ENCODE assay signal across 11 cellular contexts in the genomic region with DNA sequence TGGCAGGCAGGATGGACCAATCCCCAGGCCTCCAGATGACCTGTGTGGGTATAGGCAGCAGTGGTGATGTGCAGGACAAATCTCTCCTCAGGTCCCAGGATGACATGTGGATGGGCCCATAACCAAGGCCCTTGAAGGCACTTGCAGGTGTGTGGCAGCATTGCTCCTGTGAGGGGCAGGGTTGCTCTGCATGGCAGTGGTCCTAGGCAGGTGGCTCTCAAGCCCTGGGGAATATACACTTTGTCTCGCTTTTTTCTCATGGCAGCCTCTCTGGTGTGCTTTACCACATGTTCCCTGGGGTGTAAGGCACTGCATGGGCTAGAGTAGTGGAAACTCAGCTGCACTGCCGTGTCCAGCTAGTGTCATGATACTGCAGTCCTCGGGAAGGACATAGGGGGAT.
"Had no signal": no experiment of that assay in that cellular context is flagged by ENCODE, and none has a peak within 500 bp of the region (broad histone marks: within the 10 kb centered on the region; RNA-seq: fewer than 3 reads in every experiment).

No MANE protein-coding gene starts in this region.

- H3K36me3 Mint-ChIP-seq: mesothelial cell of epicardium; neural progenitor cell; stimulated activated effector memory CD8-positive, alpha-beta T cell treated with anti-CD3 and anti-CD28 coated beads, Interleukin-12 subunit alpha, Interleukin-12 subunit beta, amount 100 ng/mL, for 72 hours had no signal

- H3K9me3 Mint-ChIP-seq: neural progenitor cell had no signal

- DNase-seq: activated naive CD4-positive, alpha-beta T cell treated with anti-CD3 and anti-CD28 coated beads, Interleukin-2, amount 50 U/mL, for 16 hours; adrenal gland; kidney glomerular epithelial cell; thyroid gland had no signal

- H3K27ac ChIP-seq: adrenal gland, neural progenitor cell, parathyroid adenoma, skin epidermis, thyroid gland, vagina had no signal

- H3K27me3 ChIP-seq: adrenal gland, neural progenitor cell, thyroid gland, vagina had no signal

- H3K4me3 ChIP-seq: adrenal gland, neural progenitor cell, skin epidermis, thyroid gland, vagina had no signal

- H3K27ac Mint-ChIP-seq: mesothelial cell of epicardium; neural progenitor cell; stimulated activated effector memory CD8-positive, alpha-beta T cell treated with anti-CD3 and anti-CD28 coated beads, Interleukin-12 subunit alpha, Interleukin-12 subunit beta, amount 100 ng/mL, for 72 hours had no signal

- H3K4me1 ChIP-seq: adrenal gland, neural progenitor cell, parathyroid adenoma, thyroid gland, vagina had no signal

- H3K4me3 Mint-ChIP-seq: mesothelial cell of epicardium; neural progenitor cell; stimulated activated effector memory CD8-positive, alpha-beta T cell treated with anti-CD3 and anti-CD28 coated beads, Interleukin-12 subunit alpha, Interleukin-12 subunit beta, amount 100 ng/mL, for 72 hours had no signal

- H3K4me1 Mint-ChIP-seq: mesothelial cell of epicardium; stimulated activated effector memory CD8-positive, alpha-beta T cell treated with anti-CD3 and anti-CD28 coated beads, Interleukin-12 subunit alpha, Interleukin-12 subunit beta, amount 100 ng/mL, for 72 hours had no signal

- ATAC-seq: activated CD4-positive, CD25-positive, alpha-beta regulatory T cell treated with anti-CD3 and anti-CD28 coated beads, Interleukin-2, amount 50 U/mL, for 24 hours; stimulated activated effector memory CD8-positive, alpha-beta T cell treated with anti-CD3 and anti-CD28 coated beads, Interleukin-12 subunit alpha, Interleukin-12 subunit beta, amount 100 ng/mL, for 72 hours had no signal

- H3K36me3 ChIP-seq: adrenal gland, neural progenitor cell, thyroid gland, vagina had no signal

- H3K9me3 ChIP-seq: adrenal gland, thyroid gland, vagina had no signal
